Comparison of ENCODE assay signal across 1 cellular context in the genomic region with DNA sequence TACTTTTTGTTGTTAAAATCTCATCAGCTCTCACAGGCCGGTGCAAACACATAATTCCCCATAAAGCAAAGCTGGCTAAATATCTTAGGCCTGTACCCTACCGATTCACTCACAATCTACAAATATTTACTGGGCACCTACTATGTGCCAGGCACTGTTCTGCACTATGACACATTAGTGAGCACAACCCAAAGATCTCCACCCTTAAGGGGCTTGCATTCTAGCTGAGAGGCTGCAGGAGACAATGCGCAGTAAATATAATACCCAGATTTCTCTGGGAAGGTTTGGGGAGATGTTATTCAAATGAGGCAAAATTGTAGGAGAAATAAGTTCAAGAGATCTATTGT.
TF ChIP-seq lines count a peak whose summit lies in the region.

No MANE protein-coding gene starts in this region.

TF ChIP-seq in GM12878, 131 proteins besides CTCF, POLR2A, EP300 and RAD21 (continued from another document):
- TF ChIP-seq PML (IDR thresholded peaks at IDR 0.05; ENCODE audit: low read length) (no peak; the same call in 1 of the 2 replicates), GABPA (IDR thresholded peaks at IDR 0.05; ENCODE audit: low read depth) (0 out of 2 replicates have a peak, but pooled peaks have one; percentile 3), CEBPB (IDR thresholded peaks at IDR 0.05; ENCODE audit: borderline replicate concordance in 1 of 2, low read depth in 2 of 2, low read length in 2 of 2) (no peak), TCF3 (IDR thresholded peaks at IDR 0.05; ENCODE audit: borderline replicate concordance, insufficient read depth, low read depth, low read length) (no peak), SMAD5 (IDR thresholded peaks at IDR 0.05; ENCODE audit: low read depth) (peak; percentile 47; the same call in 1 of the 2 replicates), WRNIP1 (IDR thresholded peaks at IDR 0.05; ENCODE audit: borderline replicate concordance, low read depth, low read length) (0 out of 2 replicates have a peak, but pooled peaks have one; percentile 76), NR2F1 (conservative IDR thresholded peaks at IDR 0.05) (no peak), ASH2L (IDR thresholded peaks at IDR 0.05; ENCODE audit: borderline replicate concordance, low read depth) (0 out of 2 replicates have a peak, but pooled peaks have one; percentile 9), ZNF24 (IDR thresholded peaks at IDR 0.05) (no peak), CHD2 (IDR thresholded peaks at IDR 0.05; ENCODE audit: borderline replicate concordance, low read depth, low read length) (no peak), EED (IDR thresholded peaks at IDR 0.05; ENCODE audit: low read depth) (0 out of 2 replicates have a peak, but pooled peaks have one; percentile 10), CREM (IDR thresholded peaks at IDR 0.05; ENCODE audit: low read depth) (peak; percentile 2; the same call in 1 of the 2 replicates), POLR2AphosphoS5 (IDR thresholded peaks at IDR 0.05; ENCODE audit: low read length) (peak; percentile 78), SUZ12 (IDR thresholded peaks at IDR 0.05; ENCODE audit: unreplicated experiment) (no peak), SIN3A (IDR thresholded peaks at IDR 0.05; ENCODE audit: low read depth, low read length) (no peak), ZSCAN29 (IDR thresholded peaks at IDR 0.05) (no peak), SMARCA5 (IDR thresholded peaks at IDR 0.05) (no peak)
- TF ChIP-seq, protein P1, sequence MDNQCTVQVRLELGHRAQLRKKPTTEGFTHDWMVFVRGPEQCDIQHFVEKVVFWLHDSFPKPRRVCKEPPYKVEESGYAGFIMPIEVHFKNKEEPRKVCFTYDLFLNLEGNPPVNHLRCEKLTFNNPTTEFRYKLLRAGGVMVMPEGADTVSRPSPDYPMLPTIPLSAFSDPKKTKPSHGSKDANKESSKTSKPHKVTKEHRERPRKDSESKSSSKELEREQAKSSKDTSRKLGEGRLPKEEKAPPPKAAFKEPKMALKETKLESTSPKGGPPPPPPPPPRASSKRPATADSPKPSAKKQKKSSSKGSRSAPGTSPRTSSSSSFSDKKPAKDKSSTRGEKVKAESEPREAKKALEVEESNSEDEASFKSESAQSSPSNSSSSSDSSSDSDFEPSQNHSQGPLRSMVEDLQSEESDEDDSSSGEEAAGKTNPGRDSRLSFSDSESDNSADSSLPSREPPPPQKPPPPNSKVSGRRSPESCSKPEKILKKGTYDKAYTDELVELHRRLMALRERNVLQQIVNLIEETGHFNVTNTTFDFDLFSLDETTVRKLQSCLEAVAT (IDR thresholded peaks at IDR 0.05): peak; percentile 91
- TF ChIP-seq, protein P2, sequence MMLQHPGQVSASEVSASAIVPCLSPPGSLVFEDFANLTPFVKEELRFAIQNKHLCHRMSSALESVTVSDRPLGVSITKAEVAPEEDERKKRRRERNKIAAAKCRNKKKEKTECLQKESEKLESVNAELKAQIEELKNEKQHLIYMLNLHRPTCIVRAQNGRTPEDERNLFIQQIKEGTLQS (IDR thresholded peaks at IDR 0.05; ENCODE audit: borderline replicate concordance, extremely low read depth, low read depth, low read length): no peak
- TF ChIP-seq, protein P3, sequence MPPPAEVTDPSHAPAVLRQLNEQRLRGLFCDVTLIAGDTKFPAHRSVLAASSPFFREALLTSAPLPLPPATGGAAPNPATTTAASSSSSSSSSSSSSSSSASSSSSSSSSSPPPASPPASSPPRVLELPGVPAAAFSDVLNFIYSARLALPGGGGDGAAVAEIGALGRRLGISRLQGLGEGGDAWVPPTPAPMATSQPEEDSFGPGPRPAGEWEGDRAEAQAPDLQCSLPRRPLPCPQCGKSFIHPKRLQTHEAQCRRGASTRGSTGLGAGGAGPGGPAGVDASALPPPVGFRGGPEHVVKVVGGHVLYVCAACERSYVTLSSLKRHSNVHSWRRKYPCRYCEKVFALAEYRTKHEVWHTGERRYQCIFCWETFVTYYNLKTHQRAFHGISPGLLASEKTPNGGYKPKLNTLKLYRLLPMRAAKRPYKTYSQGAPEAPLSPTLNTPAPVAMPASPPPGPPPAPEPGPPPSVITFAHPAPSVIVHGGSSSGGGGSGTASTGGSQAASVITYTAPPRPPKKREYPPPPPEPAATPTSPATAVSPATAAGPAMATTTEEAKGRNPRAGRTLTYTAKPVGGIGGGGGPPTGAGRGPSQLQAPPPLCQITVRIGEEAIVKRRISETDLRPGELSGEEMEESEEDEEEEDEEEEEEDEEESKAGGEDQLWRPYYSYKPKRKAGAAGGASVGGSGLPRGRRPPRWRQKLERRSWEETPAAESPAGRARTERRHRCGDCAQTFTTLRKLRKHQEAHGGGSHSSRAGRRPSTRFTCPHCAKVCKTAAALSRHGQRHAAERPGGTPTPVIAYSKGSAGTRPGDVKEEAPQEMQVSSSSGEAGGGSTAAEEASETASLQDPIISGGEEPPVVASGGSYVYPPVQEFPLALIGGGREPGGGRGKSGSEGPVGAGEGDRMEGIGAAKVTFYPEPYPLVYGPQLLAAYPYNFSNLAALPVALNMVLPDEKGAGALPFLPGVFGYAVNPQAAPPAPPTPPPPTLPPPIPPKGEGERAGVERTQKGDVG (CRISPR knock-in tag; IDR thresholded peaks at IDR 0.05): 0 out of 2 replicates have a peak, but pooled peaks have one; percentile 17
